In genomic region chr3:11720220-11721113, GRCh38 we compare ENCODE assay signal across 8 cellular contexts.
DNase-seq lines count a peak whose midpoint lies in the region; ATAC-seq and TF ChIP-seq lines count a peak whose summit lies in the region.

No MANE protein-coding gene starts in this region.

- H2AFZ ChIP-seq in OCI-LY3 (ENCODE audit: low read depth, low read length), result 0 out of 2 replicates have a peak overlapping the region, but pooled peaks have one; percentile 11

- H4K20me1 ChIP-seq in OCI-LY3 (ENCODE audit: insufficient read depth, low read length), result no peaks in the 10 kb centered on the region

- peak in 3 of 4 donors; percentile 70 to 79 (median 76) for TF ChIP-seq POLR2A in esophagus squamous epithelium (IDR thresholded peaks at IDR 0.05)

- H3K36me3 ChIP-seq in OCI-LY3 (replicated peaks; ENCODE audit: low read depth, low read length) (no peaks in the 10 kb centered on the region), esophagus squamous epithelium (no peaks in the 10 kb centered on the region), muscle layer of colon (ENCODE audit: insufficient read depth, low read length) (no peaks in the 10 kb centered on the region)

- H3K27me3 ChIP-seq in OCI-LY3 (ENCODE audit: low read depth, low read length), result peaks cover 11% of the 10 kb centered on the region
- H3K27me3 ChIP-seq in esophagus squamous epithelium, result no peaks in the 10 kb centered on the region
- H3K27me3 ChIP-seq in muscle layer of colon (ENCODE audit: control insufficient read depth in 1 of 2, insufficient read depth in 2 of 2, low read length in 2 of 2), result no peaks in the 10 kb centered on the region

- intact Hi-C loops in esophagus squamous epithelium (cut with DNase I), result no loop called here

- in situ Hi-C loops in GM13976 (cut with MboI; ENCODE audit: low sequenced_read_pairs, unreplicated experiment), result no loop called here

- H3K4me2 ChIP-seq in OCI-LY3 (ENCODE audit: low read length), result peak overlapping the region; percentile 87

- no peak overlapping the region for H3K9ac ChIP-seq in OCI-LY3 (ENCODE audit: low read length)
- H3K9ac ChIP-seq in muscle layer of colon (ENCODE audit: low read length), result peak overlapping the region; percentile 19

- H3K4me3 ChIP-seq in OCI-LY3 (ENCODE audit: low read length) (peak overlapping the region; percentile 92), esophagus squamous epithelium (peak overlapping the region; percentile 69 to 83 (median 80)), muscle layer of colon (ENCODE audit: low read depth in 1 of 2, low read length in 2 of 2) (peak overlapping the region; percentile 78 to 98)

- H3K9me3 ChIP-seq in OCI-LY3 (ENCODE audit: insufficient read depth, low read length), result no peaks in the 10 kb centered on the region
- no peaks in the 10 kb centered on the region for H3K9me3 ChIP-seq in esophagus squamous epithelium
- no peaks in the 10 kb centered on the region for H3K9me3 ChIP-seq in muscle layer of colon (ENCODE audit: low read length)

- no peaks in the 10 kb centered on the region for H3K79me2 ChIP-seq in OCI-LY3 (ENCODE audit: low read length)

- no peak for TF ChIP-seq CTCF in 22Rv1 (IDR thresholded peaks at IDR 0.05)
- no peak for TF ChIP-seq CTCF in GM13976 (IDR thresholded peaks at IDR 0.05; ENCODE audit: borderline replicate concordance, control extremely low read depth, extremely low read depth, insufficient read depth, missing control alignments)
- TF ChIP-seq CTCF in OCI-LY3 (IDR thresholded peaks at IDR 0.05; ENCODE audit: low read depth, low read length), result no peak
- TF ChIP-seq CTCF in esophagus squamous epithelium (IDR thresholded peaks at IDR 0.05), result no peak

- ATAC-seq in HG03432 (IDR thresholded peaks at IDR 0.05; ENCODE audit: unreplicated experiment), result peak; percentile 35

- WGBS in esophagus squamous epithelium, 2 donors, result 1 to 3% methylated on average over 9 to 25 of the region's 71 CpGs

- peaks cover 12% of the 10 kb centered on the region for H3K4me1 ChIP-seq in OCI-LY3 (ENCODE audit: low read length)
- peaks cover 13 to 47% (median 14%) of the 10 kb centered on the region in 3 donors for H3K4me1 ChIP-seq in esophagus squamous epithelium
- peaks cover 17% of the 10 kb centered on the region for H3K4me1 ChIP-seq in muscle layer of colon (ENCODE audit: insufficient read depth, low read length)

- peak overlapping the region; percentile 98 for H3K27ac ChIP-seq in 22Rv1
- H3K27ac ChIP-seq in OCI-LY3 (ENCODE audit: low read length), result no peak overlapping the region
- H3K27ac ChIP-seq in esophagus squamous epithelium, result peak overlapping the region; percentile 87 to 99 (median 98)
- peak overlapping the region; percentile 94 for H3K27ac ChIP-seq in muscle layer of colon (ENCODE audit: low read depth, low read length)

- DNase-seq in GM13976 (ENCODE audit: low spot score) (peak; percentile 55), activated T-helper 1 cell treated with Interleukin-2 at 50 U/mL for 16 hours (ENCODE audit: low read depth) (peak; percentile 35), esophagus squamous epithelium (lab: John Stamatoyannopoulos, UW) (no peak)
- peak; percentile 53 for DNase-seq in stimulated activated naive CD4-positive, alpha-beta T cell treated with Interleukin-2 at 50 U/mL for 16 hours (lab: John Stamatoyannopoulos, UW)
